Comparison of ENCODE assay signal across 12 cellular contexts in genomic region chr11:41309111-41309522, GRCh38.
DNase-seq lines count a peak whose midpoint lies in the region; ATAC-seq and TF ChIP-seq lines count a peak whose summit lies in the region.
"Had no signal": no experiment of that assay in that cellular context is flagged by ENCODE, and none has a peak within 500 bp of the region (broad histone marks: within the 10 kb centered on the region; RNA-seq: fewer than 3 reads in every experiment).

No MANE protein-coding gene starts in this region.

- DNase-seq in GM23338 (ENCODE audit: low spot score) (peak; percentile 11), mucosa of descending colon (no peak), foreskin fibroblast (no peak), osteoblast (ENCODE audit: insufficient read length, low spot score, missing footprints) (no peak), prostate gland (ENCODE audit: low spot score) (no peak), NCI-H1105 (lab: John Stamatoyannopoulos, UW) (no peak)
- DNase-seq: activated T-cell treated with anti-CD3 and anti-CD28 coated beads, Interleukin-2, amount 50 U/mL, for 72 hours; naive thymus-derived CD8-positive, alpha-beta T cell had no signal

- H3K27me3 Mint-ChIP-seq in GM23338 (ENCODE audit: insufficient read depth, low read depth, poor library complexity), result peaks cover 3% of the 10 kb centered on the region
- H3K27me3 Mint-ChIP-seq: naive thymus-derived CD8-positive, alpha-beta T cell had no signal

- H3F3A ChIP-seq in GM23338 (replicated peaks; ENCODE audit: low read depth), result no peaks in the 10 kb centered on the region

- H3K27me3 ChIP-seq in GM23338 (ENCODE audit: insufficient read depth) (no peaks in the 10 kb centered on the region), osteoblast (ENCODE audit: insufficient read depth, low read length) (no peaks in the 10 kb centered on the region), prostate gland (replicated peaks; ENCODE audit: insufficient read depth) (no peaks in the 10 kb centered on the region)

- peak; percentile 85 for ATAC-seq in GM18909 (IDR thresholded peaks at IDR 0.05; ENCODE audit: poor library complexity, unreplicated experiment)
- ATAC-seq in GM23338, result peak; percentile 49
- peak; percentile 80 for ATAC-seq in HG03442 (IDR thresholded peaks at IDR 0.05; ENCODE audit: unreplicated experiment)
- peak; percentile 19 for ATAC-seq in mucosa of descending colon
- ATAC-seq: activated T-cell treated with anti-CD3 and anti-CD28 coated beads, Interleukin-2, amount 50 U/mL, for 72 hours; naive thymus-derived CD8-positive, alpha-beta T cell had no signal

- H3K36me3 Mint-ChIP-seq in GM23338 (ENCODE audit: low read depth), result peaks cover 6% of the 10 kb centered on the region

- no peak overlapping the region for H3K27ac ChIP-seq in GM23338 (ENCODE audit: low read depth)
- no peak overlapping the region for H3K27ac ChIP-seq in osteoblast (ENCODE audit: low read depth, low read length)
- no peak overlapping the region for H3K27ac ChIP-seq in prostate gland
- H3K27ac ChIP-seq: epithelial cell of prostate had no signal

- H3K4me3 Mint-ChIP-seq in GM23338, result no peak overlapping the region
- H3K4me3 Mint-ChIP-seq: activated T-cell treated with anti-CD3 and anti-CD28 coated beads, Interleukin-2, amount 50 U/mL, for 72 hours; brain; naive thymus-derived CD8-positive, alpha-beta T cell had no signal

- H3K4me2 ChIP-seq in GM23338 (no peak overlapping the region), osteoblast (ENCODE audit: insufficient read depth, low read length) (no peak overlapping the region)

- intact Hi-C loops in mucosa of descending colon (cut with DNase I, micrococcal nuclease) (no loop called here), prostate gland (cut with DNase I) (no loop called here)

- H3K4me3 ChIP-seq in GM23338 (no peak overlapping the region), mucosa of descending colon (no peak overlapping the region), foreskin fibroblast (ENCODE audit: low read depth in 1 of 2, low read length in 2 of 2) (no peak overlapping the region), osteoblast (ENCODE audit: insufficient read depth, low read length) (no peak overlapping the region), prostate gland (no peak overlapping the region)

- H3K9me3 Mint-ChIP-seq in GM23338, result peaks cover 7% of the 10 kb centered on the region

- no peak for TF ChIP-seq POLR2A in prostate gland (IDR thresholded peaks at IDR 0.05)

- peaks cover 15% of the 10 kb centered on the region for H3K4me1 Mint-ChIP-seq in GM23338
- H3K4me1 Mint-ChIP-seq: naive thymus-derived CD8-positive, alpha-beta T cell had no signal

- H3K9me2 ChIP-seq in GM23338 (ENCODE audit: insufficient read depth), result no peaks in the 10 kb centered on the region; the same call in 1 of the 2 replicates

- H3K79me2 ChIP-seq in GM23338 (replicated peaks; ENCODE audit: insufficient read depth), result no peaks in the 10 kb centered on the region
- no peaks in the 10 kb centered on the region for H3K79me2 ChIP-seq in osteoblast (ENCODE audit: insufficient read depth, low read length)

- H3K36me3 ChIP-seq in GM23338 (ENCODE audit: insufficient read depth) (no peaks in the 10 kb centered on the region), mucosa of descending colon (ENCODE audit: low read depth) (no peaks in the 10 kb centered on the region), osteoblast (ENCODE audit: insufficient read depth, low read length) (no peaks in the 10 kb centered on the region), prostate gland (no peaks in the 10 kb centered on the region)

- H2AFZ ChIP-seq in GM23338, result peak overlapping the region; percentile 11
- no peak overlapping the region for H2AFZ ChIP-seq in osteoblast (ENCODE audit: low read length)

- TF ChIP-seq CTCF in GM23338 (conservative IDR thresholded peaks at IDR 0.05; ENCODE audit: low read depth in 2 of 2), result no peak
- no peak for TF ChIP-seq CTCF in mucosa of descending colon (IDR thresholded peaks at IDR 0.05)
- no peak for TF ChIP-seq CTCF in foreskin fibroblast (IDR thresholded peaks at IDR 0.05; ENCODE audit: low read depth, low read length)
- no peak for TF ChIP-seq CTCF in osteoblast (IDR thresholded peaks at IDR 0.05; ENCODE audit: extremely low read depth, low read depth, low read length)
- no peak for TF ChIP-seq CTCF in prostate gland (IDR thresholded peaks at IDR 0.05)

- WGBS in prostate gland, result 78% methylated on average over 4 of the region's 4 CpGs

- H3K9me3 ChIP-seq in mucosa of descending colon, result no peaks in the 10 kb centered on the region
- no peaks in the 10 kb centered on the region for H3K9me3 ChIP-seq in osteoblast (ENCODE audit: low read depth, low read length)
- H3K9me3 ChIP-seq in prostate gland, result no peaks in the 10 kb centered on the region

- H4K20me1 ChIP-seq in GM23338 (replicated peaks; ENCODE audit: insufficient read depth), result no peaks in the 10 kb centered on the region
- H4K20me1 ChIP-seq in osteoblast (ENCODE audit: insufficient read depth, low read length), result no peaks in the 10 kb centered on the region

- H3K27ac Mint-ChIP-seq in GM23338, result no peak overlapping the region
- H3K27ac Mint-ChIP-seq: activated T-cell treated with anti-CD3 and anti-CD28 coated beads, Interleukin-2, amount 50 U/mL, for 72 hours; naive thymus-derived CD8-positive, alpha-beta T cell had no signal

- H3K4me1 ChIP-seq in GM23338 (ENCODE audit: insufficient read depth), result no peaks in the 10 kb centered on the region; the same call in 1 of the 2 replicates
- no peaks in the 10 kb centered on the region for H3K4me1 ChIP-seq in mucosa of descending colon (ENCODE audit: low read depth)
- no peaks in the 10 kb centered on the region for H3K4me1 ChIP-seq in osteoblast (ENCODE audit: insufficient read depth, low read length)
- no peaks in the 10 kb centered on the region for H3K4me1 ChIP-seq in prostate gland (replicated peaks)

TF ChIP-seq in GM23338, 12 proteins besides CTCF, POLR2A, EP300 and RAD21 (continues in another document):
- TF ChIP-seq EZH2phosphoT487 (IDR thresholded peaks at IDR 0.05; ENCODE audit: unreplicated experiment) (no peak), ZNF331 (CRISPR knock-in tag; IDR thresholded peaks at IDR 0.05; ENCODE audit: low read depth) (no peak), ETS1 (IDR thresholded peaks at IDR 0.05) (no peak)
- TF ChIP-seq, protein P1, sequence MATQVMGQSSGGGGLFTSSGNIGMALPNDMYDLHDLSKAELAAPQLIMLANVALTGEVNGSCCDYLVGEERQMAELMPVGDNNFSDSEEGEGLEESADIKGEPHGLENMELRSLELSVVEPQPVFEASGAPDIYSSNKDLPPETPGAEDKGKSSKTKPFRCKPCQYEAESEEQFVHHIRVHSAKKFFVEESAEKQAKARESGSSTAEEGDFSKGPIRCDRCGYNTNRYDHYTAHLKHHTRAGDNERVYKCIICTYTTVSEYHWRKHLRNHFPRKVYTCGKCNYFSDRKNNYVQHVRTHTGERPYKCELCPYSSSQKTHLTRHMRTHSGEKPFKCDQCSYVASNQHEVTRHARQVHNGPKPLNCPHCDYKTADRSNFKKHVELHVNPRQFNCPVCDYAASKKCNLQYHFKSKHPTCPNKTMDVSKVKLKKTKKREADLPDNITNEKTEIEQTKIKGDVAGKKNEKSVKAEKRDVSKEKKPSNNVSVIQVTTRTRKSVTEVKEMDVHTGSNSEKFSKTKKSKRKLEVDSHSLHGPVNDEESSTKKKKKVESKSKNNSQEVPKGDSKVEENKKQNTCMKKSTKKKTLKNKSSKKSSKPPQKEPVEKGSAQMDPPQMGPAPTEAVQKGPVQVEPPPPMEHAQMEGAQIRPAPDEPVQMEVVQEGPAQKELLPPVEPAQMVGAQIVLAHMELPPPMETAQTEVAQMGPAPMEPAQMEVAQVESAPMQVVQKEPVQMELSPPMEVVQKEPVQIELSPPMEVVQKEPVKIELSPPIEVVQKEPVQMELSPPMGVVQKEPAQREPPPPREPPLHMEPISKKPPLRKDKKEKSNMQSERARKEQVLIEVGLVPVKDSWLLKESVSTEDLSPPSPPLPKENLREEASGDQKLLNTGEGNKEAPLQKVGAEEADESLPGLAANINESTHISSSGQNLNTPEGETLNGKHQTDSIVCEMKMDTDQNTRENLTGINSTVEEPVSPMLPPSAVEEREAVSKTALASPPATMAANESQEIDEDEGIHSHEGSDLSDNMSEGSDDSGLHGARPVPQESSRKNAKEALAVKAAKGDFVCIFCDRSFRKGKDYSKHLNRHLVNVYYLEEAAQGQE (IDR thresholded peaks at IDR 0.05; ENCODE audit: unreplicated experiment), result no peak

Comparison
In these comparisons a context has a peak if more than half of its experiments do, and no peak if none do; other contexts are left out.
1. ATAC-seq: peak in every context shown above with its lines; median percentile 85 in GM18909; 80 in HG03442; 49 in GM23338; 19 in mucosa of descending colon.